22 cellular contexts compared by ENCODE assay signal in genomic region chr1:38763106-38763505, GRCh38.
DNase-seq lines count a peak whose midpoint lies in the region; ATAC-seq lines count a peak whose summit lies in the region.
"Had no signal": no experiment of that assay in that cellular context is flagged by ENCODE, and none has a peak within 500 bp of the region (broad histone marks: within the 10 kb centered on the region; RNA-seq: fewer than 3 reads in every experiment).

No MANE protein-coding gene starts in this region.

- ATAC-seq in GM18907 (IDR thresholded peaks at IDR 0.05; ENCODE audit: unreplicated experiment), result no peak
- ATAC-seq: GM12878 had no signal

- H4K91ac ChIP-seq in neuronal stem cell (ENCODE audit: low read depth, low read length, poor library complexity), result no peak overlapping the region

- no peak overlapping the region for H2BK15ac ChIP-seq in neuronal stem cell (ENCODE audit: low read length)

- H3K36me3 ChIP-seq in neuronal stem cell (replicated peaks in 1 of 2; ENCODE audit: control insufficient read depth in 2 of 2, insufficient read depth in 2 of 2, low read length in 2 of 2), result no peaks in the 10 kb centered on the region
- H3K36me3 ChIP-seq: BE2C, BLaER1 had no signal

- DNase-seq in kidney tubule cell (ENCODE audit: low spot score) (peak; percentile 61), neuronal stem cell (ENCODE audit: low spot score) (no peak), H4 (ENCODE audit: low spot score) (no peak), NCI-H2171 (lab: John Stamatoyannopoulos, UW) (no peak)
- DNase-seq: 8988T; ACHN; BE2C; C1 segment of cervical spinal cord; CD4-positive, alpha-beta memory T cell; CD4-positive, CD25-positive, alpha-beta regulatory T cell; CD8-positive, alpha-beta memory T cell; COR-L47; DMS 273 treated with DMSO at 0.1 percent for 48 hours; DMS153; DMS53; DMS79; DND-41; EL; GDM1 had no signal

- H2AFZ ChIP-seq in neuronal stem cell (ENCODE audit: low read length), result no peak overlapping the region

- H2AK5ac ChIP-seq in neuronal stem cell (ENCODE audit: low read depth, low read length), result no peak overlapping the region

- no peak overlapping the region for H3K23ac ChIP-seq in neuronal stem cell (ENCODE audit: low read depth, low read length, poor library complexity)

- peaks cover 0 to 5% (median 0%) of the 10 kb centered on the region in 3 experiments for H3K27me3 ChIP-seq in neuronal stem cell (ENCODE audit: control insufficient read depth in 3 of 3, insufficient read depth in 3 of 3, low read depth in 1 of 3, low read length in 3 of 3)
- H3K27me3 ChIP-seq: BE2C, BLaER1 had no signal

- H3K4ac ChIP-seq in neuronal stem cell (ENCODE audit: low read length), result no peak overlapping the region

- H3K4me1 ChIP-seq in neuronal stem cell (ENCODE audit: control insufficient read depth in 2 of 2, insufficient read depth in 1 of 2, low read depth in 1 of 2, low read length in 2 of 2), result peaks cover 0 to 2% of the 10 kb centered on the region in 2 donors
- H3K4me1 ChIP-seq: BE2C, BLaER1 had no signal

- WGBS in neuronal stem cell (ENCODE audit: extremely low coverage in 2 of 2, insufficient read length in 2 of 2, insufficient replicate concordance in 1 of 2), 2 donors, result no CpG with 5 or more reads among the region's 6 CpGs

- no peak overlapping the region for H3K4me3 ChIP-seq in neuronal stem cell (ENCODE audit: low read length in 2 of 2)
- H3K4me3 ChIP-seq: BLaER1, GM12878 had no signal

- no peaks in the 10 kb centered on the region for H3K79me1 ChIP-seq in neuronal stem cell (ENCODE audit: low read depth, low read length)

- H3K4me2 ChIP-seq in neuronal stem cell (ENCODE audit: insufficient read depth, low read length, poor library complexity, severe bottlenecking), result no peak overlapping the region
- H3K4me2 ChIP-seq: BLaER1 had no signal

- H3K27ac ChIP-seq in neuronal stem cell (replicated peaks; ENCODE audit: low read length), result no peak overlapping the region
- H3K27ac ChIP-seq: BLaER1 had no signal

- no peak overlapping the region for H3K9ac ChIP-seq in neuronal stem cell (ENCODE audit: low read depth, low read length, poor library complexity)
- H3K9ac ChIP-seq: BLaER1 had no signal

- no peak overlapping the region for H2BK5ac ChIP-seq in neuronal stem cell (ENCODE audit: low read length)

- H3K14ac ChIP-seq in neuronal stem cell (ENCODE audit: low read length), result no peak overlapping the region

- H3K9me3 ChIP-seq in neuronal stem cell (replicated peaks in 1 of 2; ENCODE audit: control insufficient read depth in 2 of 2, insufficient read depth in 1 of 2, low read depth in 1 of 2, low read length in 2 of 2), result peaks cover 0 to 1% of the 10 kb centered on the region in 2 donors
- H3K9me3 ChIP-seq: BE2C had no signal

- H2BK120ac ChIP-seq in neuronal stem cell (ENCODE audit: low read depth, low read length), result no peak overlapping the region

- H4K8ac ChIP-seq in neuronal stem cell (ENCODE audit: low read depth, low read length), result no peak overlapping the region

- H3K18ac ChIP-seq in neuronal stem cell (ENCODE audit: low read length), result peak overlapping the region; percentile 15

- no peak overlapping the region for H2BK12ac ChIP-seq in neuronal stem cell (ENCODE audit: low read length)
